ENCODE assay signal across 8 cellular contexts in the genomic region with DNA sequence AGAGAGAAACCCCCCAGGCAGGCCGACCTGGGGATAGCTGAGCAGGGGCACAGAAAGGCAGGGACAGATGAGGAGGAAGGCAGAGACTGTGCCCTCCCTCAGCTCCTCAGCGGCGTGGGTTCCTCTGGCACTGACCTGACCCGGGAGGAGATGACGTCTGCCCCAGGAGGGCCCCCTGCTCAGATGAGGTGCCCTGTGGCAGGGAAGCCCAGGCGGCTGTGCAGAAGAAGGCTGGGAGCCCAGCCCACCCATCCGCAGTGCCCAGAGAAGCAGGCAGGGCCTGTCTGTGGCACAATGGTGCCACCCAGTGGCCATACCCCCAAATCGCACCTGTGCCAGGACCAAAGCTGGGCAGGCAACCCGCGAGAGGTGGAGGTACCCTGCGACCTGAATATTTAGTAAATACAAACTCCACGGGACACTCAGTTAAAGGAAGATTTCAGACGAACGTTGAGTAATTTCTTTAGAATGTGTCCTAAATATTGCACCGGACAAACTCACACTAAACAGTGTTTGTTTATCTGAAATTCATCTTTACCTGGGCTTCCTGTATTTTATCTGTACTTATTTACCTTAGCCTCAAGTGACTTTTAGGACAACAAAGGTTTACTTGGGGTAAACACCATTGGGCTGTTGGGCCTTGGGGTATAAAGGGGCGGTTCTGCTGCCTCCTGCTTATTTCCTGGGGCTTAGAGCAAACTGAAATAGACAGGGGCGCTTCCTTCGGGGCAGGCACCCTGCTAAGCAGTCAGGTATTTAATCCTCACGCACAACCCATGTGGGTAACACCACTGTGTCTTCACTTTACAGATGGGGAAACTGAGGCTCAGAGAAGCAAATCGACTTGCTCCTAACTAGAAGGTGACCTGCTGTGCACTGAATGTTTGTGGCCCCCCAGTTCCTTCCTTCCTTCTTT. TPM values are rescaled to one million over a fixed set of nuclear protein-coding genes. Genes with fewer than 3 reads are reported as not detected.
A peak's percentile ranks its signal among the peaks of the same experiment; 100 is the strongest.
DNase-seq lines count a peak whose midpoint lies in the region; ATAC-seq and TF ChIP-seq lines count a peak whose summit lies in the region.

No MANE protein-coding gene starts in this region.

- ATAC-seq in GM18498 (IDR thresholded peaks at IDR 0.05; ENCODE audit: unreplicated experiment) (peak; percentile 91), HG03064 (IDR thresholded peaks at IDR 0.05; ENCODE audit: low read depth, unreplicated experiment) (peak; percentile 85)

- TF ChIP-seq CTCF in OCI-LY3 (IDR thresholded peaks at IDR 0.05; ENCODE audit: low read depth, low read length) (peak; percentile 90), foreskin fibroblast (IDR thresholded peaks at IDR 0.05; ENCODE audit: low read depth, low read length) (peak; percentile 81), transverse colon (IDR thresholded peaks at IDR 0.05) (peak; percentile 47 to 80 (median 73))

- H2AFZ ChIP-seq in OCI-LY3 (ENCODE audit: low read depth, low read length) = peak overlapping the region; percentile 84; the same call in 1 of the 2 replicates

- H3K4me2 ChIP-seq in OCI-LY3 (ENCODE audit: low read length) = peak overlapping the region; percentile 56

- 18 to 20% methylated on average over 10 to 18 of the region's 20 CpGs for WGBS in transverse colon (ENCODE audit: low coverage in 1 of 2), 2 donors

- H3K27me3 ChIP-seq in OCI-LY3 (ENCODE audit: low read depth, low read length) (no peaks in the 10 kb centered on the region), transverse colon (peaks cover 5% of the 10 kb centered on the region)

- in situ Hi-C loops in transverse colon (cut with MboI; ENCODE audit: low pct_ligation_motif_present in 1 of 4, low pct_unique_long_range_greater_than_20kb in 1 of 4, low sequenced_read_pairs in 3 of 4) = no loop called here

- H3K4me1 ChIP-seq in OCI-LY3 (ENCODE audit: low read length) (no peaks in the 10 kb centered on the region), transverse colon (no peaks in the 10 kb centered on the region)

- DNase-seq in AG08396 (ENCODE audit: low spot score) = peak; percentile 79
- peak; percentile 81 to 82 for DNase-seq in activated T-cell treated with anti-CD3 and anti-CD28 coated beads, Interleukin-2, amount 50 U/mL, for 48 hours
- DNase-seq in foreskin fibroblast = peak; percentile 13 to 58
- peak; percentile 38 for DNase-seq in occipital lobe (lab: John Stamatoyannopoulos, UW)
- DNase-seq in transverse colon = peak; percentile 50

- no peak for TF ChIP-seq EP300 in transverse colon (IDR thresholded peaks at IDR 0.05; ENCODE audit: low read depth)

- no peak for TF ChIP-seq POLR2A in transverse colon (IDR thresholded peaks at IDR 0.05)

- no peaks in the 10 kb centered on the region for H4K20me1 ChIP-seq in OCI-LY3 (ENCODE audit: insufficient read depth, low read length)

- H3K27ac ChIP-seq in OCI-LY3 (ENCODE audit: low read length) (no peak overlapping the region), transverse colon (no peak overlapping the region)

- peaks cover 6% of the 10 kb centered on the region; the same call in 1 of the 2 replicates for H3K9me3 ChIP-seq in OCI-LY3 (ENCODE audit: insufficient read depth, low read length)
- H3K9me3 ChIP-seq in transverse colon = no peaks in the 10 kb centered on the region

- H3K79me2 ChIP-seq in OCI-LY3 (ENCODE audit: low read length) = no peaks in the 10 kb centered on the region

- H3K4me3 ChIP-seq in OCI-LY3 (ENCODE audit: low read length) (peak overlapping the region; percentile 48), foreskin fibroblast (ENCODE audit: low read depth in 1 of 2, low read length in 2 of 2) (no peak overlapping the region), transverse colon (no peak overlapping the region)

- intact Hi-C loops in transverse colon (cut with DNase I; ENCODE audit: low total_unique reads) = loop anchor here (10.0 kb wide), 1 partner anchor 313 kb away; no protein-coding TSS in a partner anchor

- H3K36me3 ChIP-seq in OCI-LY3 (replicated peaks; ENCODE audit: low read depth, low read length) (no peaks in the 10 kb centered on the region), transverse colon (no peaks in the 10 kb centered on the region)

- no peak overlapping the region for H3K9ac ChIP-seq in OCI-LY3 (ENCODE audit: low read length)

RNA-seq across cellular contexts. Expression of a gene that starts 46.5 kb away (rescaled TPM):
- total RNA-seq in occipital lobe = 0.16 TPM
- not detected for total RNA-seq in transverse colon
